Comparison of ENCODE assay signal across 13 cellular contexts in the genomic region with DNA sequence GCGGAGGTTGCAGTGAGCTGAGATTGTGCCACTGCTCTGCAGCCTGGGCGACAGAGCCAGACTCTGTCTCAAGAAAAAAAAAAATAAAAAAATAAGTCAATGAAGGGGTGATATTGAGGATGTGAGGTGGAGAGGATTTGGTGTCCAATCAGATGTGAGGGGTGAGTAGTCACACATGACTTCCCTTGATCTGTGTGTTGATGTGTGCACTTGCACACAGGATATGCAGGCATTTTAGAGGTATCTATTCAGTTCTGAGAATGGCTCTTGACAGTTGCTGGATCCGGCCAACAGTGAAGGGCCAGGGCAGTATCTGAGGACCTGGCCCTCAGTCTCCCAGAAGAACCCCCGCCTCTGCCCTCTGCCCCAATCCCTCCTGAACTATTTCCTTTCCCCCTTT. TPM values are rescaled to one million over a fixed set of nuclear protein-coding genes. Genes with fewer than 3 reads are reported as not detected.
DNase-seq lines count a peak whose midpoint lies in the region; ATAC-seq and TF ChIP-seq lines count a peak whose summit lies in the region.
"Had no signal": no experiment of that assay in that cellular context is flagged by ENCODE, and none has a peak within 500 bp of the region (broad histone marks: within the 10 kb centered on the region; RNA-seq: fewer than 3 reads in every experiment).

No MANE protein-coding gene starts in this region.

- CTCF ChIA-PET in Caco-2 (lab: Charles Lee) = interaction anchor here (0.6 to 2.9 kb wide), 9 partner anchors 9 to 290 kb away, joined by 3 to 63 read pairs (median 6); a partner anchor contains a TSS

- no peaks in the 10 kb centered on the region for H4K20me1 ChIP-seq in MM.1S (ENCODE audit: insufficient read depth, low read length)

- H3K27me3 Mint-ChIP-seq in Caco-2 (ENCODE audit: insufficient read depth, unreplicated experiment) = no peaks in the 10 kb centered on the region
- peaks cover 5 to 15% of the 10 kb centered on the region in 2 donors for H3K27me3 Mint-ChIP-seq in effector memory CD8-positive, alpha-beta T cell

- peak overlapping the region; percentile 97 for H3K4me3 Mint-ChIP-seq in Caco-2 (ENCODE audit: unreplicated experiment)
- peak overlapping the region; percentile 66 to 88 for H3K4me3 Mint-ChIP-seq in effector memory CD8-positive, alpha-beta T cell

- no peak for ATAC-seq in effector memory CD8-positive, alpha-beta T cell (replicated peaks)
- ATAC-seq in HG03139 (IDR thresholded peaks at IDR 0.05; ENCODE audit: unreplicated experiment) (no peak), HG03469 (IDR thresholded peaks at IDR 0.05; ENCODE audit: unreplicated experiment) (no peak)

- POLR2A ChIA-PET in Caco-2 (lab: Charles Lee) = no interaction called here

- H3K4me1 Mint-ChIP-seq in Caco-2 (ENCODE audit: low read depth, unreplicated experiment) = peaks cover 6% of the 10 kb centered on the region
- H3K4me1 Mint-ChIP-seq in effector memory CD8-positive, alpha-beta T cell (ENCODE audit: low read depth in 2 of 2) = peaks cover 11 to 19% of the 10 kb centered on the region in 2 donors

- peaks cover 4% of the 10 kb centered on the region; the same call in 1 of the 2 replicates for H3F3A ChIP-seq in MM.1S (ENCODE audit: insufficient read depth, low read length)

- no peak overlapping the region for H2AFZ ChIP-seq in MM.1S (ENCODE audit: low read length)

- no peak overlapping the region for H3K27ac ChIP-seq in MM.1S (ENCODE audit: low read length)
- H3K27ac ChIP-seq: cardiac muscle cell had no signal

- no peaks in the 10 kb centered on the region for H3K9me3 Mint-ChIP-seq in Caco-2 (ENCODE audit: unreplicated experiment)
- H3K9me3 Mint-ChIP-seq in effector memory CD8-positive, alpha-beta T cell = no peaks in the 10 kb centered on the region

- no TSS peak for BruUV-seq in Caco-2 (replicated peaks; lab: Mats Ljungman, UMichigan)

- TF ChIP-seq CTCF in Caco-2 (IDR thresholded peaks at IDR 0.05; ENCODE audit: insufficient read depth in 1 of 2, low read depth in 1 of 2, low read length in 1 of 2, severe bottlenecking in 1 of 2, unreplicated experiment in 1 of 2) (no peak), MM.1S (IDR thresholded peaks at IDR 0.05; ENCODE audit: low read length) (no peak)

- intact Hi-C loops in Caco-2 (cut with micrococcal nuclease; ENCODE audit: unreplicated experiment) = loop anchor here (1.0 kb wide), 1 partner anchor 156 kb away; no protein-coding TSS in a partner anchor

- H3K36me3 ChIP-seq in Caco-2 (ENCODE audit: control insufficient read depth, insufficient read depth, low read length) (no peaks in the 10 kb centered on the region), MM.1S (replicated peaks; ENCODE audit: insufficient read depth, low read length) (no peaks in the 10 kb centered on the region), skeletal muscle satellite cell (ENCODE audit: insufficient read depth, low read length) (no peaks in the 10 kb centered on the region)
- H3K36me3 ChIP-seq: cardiac muscle cell, left lung had no signal

- H3K4me3 ChIP-seq in Caco-2 (ENCODE audit: low read depth, low read length) (no peak overlapping the region), MM.1S (ENCODE audit: low read length) (no peak overlapping the region), skeletal muscle satellite cell (ENCODE audit: low read length) (peak overlapping the region; percentile 76)

- no peaks in the 10 kb centered on the region for H3K79me2 ChIP-seq in MM.1S (ENCODE audit: low read length)

- no peaks in the 10 kb centered on the region for H3K9me2 ChIP-seq in MM.1S (replicated peaks; ENCODE audit: insufficient read depth, low read length)

- DNase-seq in Caco-2 (no peak), MM.1S (no peak), NCI-H2081 (lab: John Stamatoyannopoulos, UW) (no peak)
- no peak for DNase-seq in effector memory CD8-positive, alpha-beta T cell
- DNase-seq: NCI-H526 had no signal

- H3K9me3 ChIP-seq in Caco-2 (no peaks in the 10 kb centered on the region), MM.1S (replicated peaks; ENCODE audit: insufficient read depth, low read length) (no peaks in the 10 kb centered on the region), skeletal muscle satellite cell (replicated peaks; ENCODE audit: low read length) (no peaks in the 10 kb centered on the region)
- H3K9me3 ChIP-seq: left lung had no signal

- H3K4me1 ChIP-seq in Caco-2 = no peaks in the 10 kb centered on the region
- H3K4me1 ChIP-seq in MM.1S (ENCODE audit: low read length) = peaks cover 8% of the 10 kb centered on the region; the same call in 1 of the 2 replicates
- H3K4me1 ChIP-seq in skeletal muscle satellite cell (ENCODE audit: control insufficient read depth, insufficient read depth, low read length) = peaks cover 13% of the 10 kb centered on the region

- H3K9ac ChIP-seq in MM.1S (ENCODE audit: low read length) (no peak overlapping the region), skeletal muscle satellite cell (ENCODE audit: low read depth, low read length) (peak overlapping the region; percentile 49)

- H3K4me2 ChIP-seq in MM.1S (ENCODE audit: low read depth, low read length) = peak overlapping the region; percentile 72
- H3K4me2 ChIP-seq in skeletal muscle satellite cell (ENCODE audit: low read length) = peak overlapping the region; percentile 93

- H3K27ac Mint-ChIP-seq in Caco-2 (ENCODE audit: unreplicated experiment) = no peak overlapping the region
- H3K27ac Mint-ChIP-seq in effector memory CD8-positive, alpha-beta T cell = peak overlapping the region; percentile 59 to 96

- H3K27me3 ChIP-seq in Caco-2 (replicated peaks; ENCODE audit: control insufficient read depth, insufficient read depth, low read length) (no peaks in the 10 kb centered on the region), MM.1S (replicated peaks; ENCODE audit: insufficient read depth, low read length) (0 out of 2 replicates have a peak, but pooled peaks cover 9% of the 10 kb centered on the region), skeletal muscle satellite cell (ENCODE audit: control insufficient read depth, insufficient read depth, low read length) (peaks cover 21% of the 10 kb centered on the region)
- H3K27me3 ChIP-seq: cardiac muscle cell had no signal

- H3K36me3 Mint-ChIP-seq in Caco-2 (ENCODE audit: insufficient read depth, unreplicated experiment) = no peaks in the 10 kb centered on the region
- H3K36me3 Mint-ChIP-seq in effector memory CD8-positive, alpha-beta T cell (ENCODE audit: insufficient read depth) = no peaks in the 10 kb centered on the region

RNA-seq across cellular contexts. Expression of a gene that starts 7.8 kb away (rescaled TPM):
- total RNA-seq in Caco-2 (2022) = not detected in 2 replicates
- total RNA-seq in skeletal muscle satellite cell (2012; rRNA removed) = not detected in 2 replicates
- total RNA-seq: fibroblast of villous mesenchyme, M059J, SK-MEL-5 had no signal

RNA-seq across cellular contexts. Expression of a gene that starts 22.6 kb away (rescaled TPM):
- 63.8 and 67.2 TPM in 2 replicates for total RNA-seq in Caco-2 (2022)
- total RNA-seq in skeletal muscle satellite cell (2012; rRNA removed) = 43.6 and 44.8 TPM in 2 replicates

RNA-seq across cellular contexts. Expression of a gene that starts 36.0 kb away (rescaled TPM):
- total RNA-seq in Caco-2 (2022) = 78.1 and 83.3 TPM in 2 replicates
- 23.8 and 27.5 TPM in 2 replicates for total RNA-seq in skeletal muscle satellite cell (2012; rRNA removed)

RNA-seq across cellular contexts. Expression of a gene that starts 44.5 kb away (rescaled TPM):
- total RNA-seq in Caco-2 (2022) = 56.3 and 59.8 TPM in 2 replicates
- total RNA-seq in skeletal muscle satellite cell (2012; rRNA removed) = 47.4 and 51.2 TPM in 2 replicates

RNA-seq across cellular contexts. Expression of a gene that starts 48.6 kb away (rescaled TPM):
- 251 and 264 TPM in 2 replicates for total RNA-seq in Caco-2 (2022)
- total RNA-seq in skeletal muscle satellite cell (2012; rRNA removed) = 286 and 341 TPM in 2 replicates
